1 cellular context compared by ENCODE assay signal in the genomic region with DNA sequence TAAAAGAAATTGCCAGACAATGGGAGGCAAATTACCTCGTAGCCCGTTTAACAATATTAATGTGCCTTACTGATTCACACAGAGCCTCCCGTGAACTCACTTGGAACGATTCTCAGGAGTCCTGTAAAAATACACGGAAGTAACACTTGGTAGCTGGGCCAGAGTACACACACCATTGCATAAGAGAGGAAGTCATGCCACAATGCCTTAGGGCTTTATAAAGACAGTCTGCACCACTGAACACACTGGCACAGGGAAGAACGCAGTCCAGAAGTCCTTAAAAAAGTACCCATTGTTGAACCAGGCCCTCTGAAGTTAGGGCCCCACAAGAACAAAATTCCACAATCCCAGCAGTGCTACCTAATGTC.
TF ChIP-seq lines count a peak whose summit lies in the region.

No MANE protein-coding gene starts in this region.

TF ChIP-seq in HepG2, 621 proteins besides CTCF, POLR2A, EP300 and RAD21 (continued from another document and continues in another):
- TF ChIP-seq ZBTB4 (CRISPR knock-in tag; IDR thresholded peaks at IDR 0.05; ENCODE audit: borderline replicate concordance) (no peak), ZNF883 (CRISPR knock-in tag; IDR thresholded peaks at IDR 0.05; ENCODE audit: not compliant biosample characterization) (no peak), ZNF260 (CRISPR knock-in tag; IDR thresholded peaks at IDR 0.05; ENCODE audit: borderline replicate concordance, low read depth) (no peak), TBX2 (CRISPR knock-in tag; IDR thresholded peaks at IDR 0.05; ENCODE audit: borderline replicate concordance) (peak; percentile 86), ZNF550 (CRISPR knock-in tag; IDR thresholded peaks at IDR 0.05; ENCODE audit: borderline replicate concordance) (no peak), ZNF891 (CRISPR knock-in tag; IDR thresholded peaks at IDR 0.05) (no peak), ZNF136 (CRISPR knock-in tag; IDR thresholded peaks at IDR 0.05; ENCODE audit: low read depth) (no peak), MTF2 (CRISPR knock-in tag; IDR thresholded peaks at IDR 0.05; ENCODE audit: borderline replicate concordance) (no peak), POLR2AphosphoS2 (IDR thresholded peaks at IDR 0.05; ENCODE audit: low read depth, low read length) (no peak), U2AF2 (IDR thresholded peaks at IDR 0.05; ENCODE audit: low read depth, low read length) (no peak), ZBTB21 (CRISPR knock-in tag; IDR thresholded peaks at IDR 0.05) (0 out of 2 replicates have a peak, but pooled peaks have one; percentile 31), THRA (CRISPR knock-in tag; IDR thresholded peaks at IDR 0.05; ENCODE audit: borderline replicate concordance) (peak; percentile 77), KMT2B (CRISPR knock-in tag; IDR thresholded peaks at IDR 0.05) (0 out of 2 replicates have a peak, but pooled peaks have one; percentile 46), MNT (IDR thresholded peaks at IDR 0.05) (no peak), SP4 (CRISPR knock-in tag; IDR thresholded peaks at IDR 0.05) (0 out of 2 replicates have a peak, but pooled peaks have one; percentile 34), ZMAT5 (CRISPR knock-in tag; IDR thresholded peaks at IDR 0.05; ENCODE audit: borderline replicate concordance, low read depth) (no peak), PCBP2 (optimal IDR thresholded peaks at IDR 0.05; ENCODE audit: low read depth, low read length, poor library complexity, severe bottlenecking) (no peak), ZNF572 (CRISPR knock-in tag; IDR thresholded peaks at IDR 0.05) (no peak), ZGPAT (CRISPR knock-in tag; IDR thresholded peaks at IDR 0.05) (peak; percentile 42; the same call in 1 of the 2 replicates)
- TF ChIP-seq, protein P1, sequence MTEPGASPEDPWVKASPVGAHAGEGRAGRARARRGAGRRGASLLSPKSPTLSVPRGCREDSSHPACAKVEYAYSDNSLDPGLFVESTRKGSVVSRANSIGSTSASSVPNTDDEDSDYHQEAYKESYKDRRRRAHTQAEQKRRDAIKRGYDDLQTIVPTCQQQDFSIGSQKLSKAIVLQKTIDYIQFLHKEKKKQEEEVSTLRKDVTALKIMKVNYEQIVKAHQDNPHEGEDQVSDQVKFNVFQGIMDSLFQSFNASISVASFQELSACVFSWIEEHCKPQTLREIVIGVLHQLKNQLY (CRISPR knock-in tag; IDR thresholded peaks at IDR 0.05) = peak; percentile 53; the same call in 1 of the 2 replicates
- TF ChIP-seq, protein P2, sequence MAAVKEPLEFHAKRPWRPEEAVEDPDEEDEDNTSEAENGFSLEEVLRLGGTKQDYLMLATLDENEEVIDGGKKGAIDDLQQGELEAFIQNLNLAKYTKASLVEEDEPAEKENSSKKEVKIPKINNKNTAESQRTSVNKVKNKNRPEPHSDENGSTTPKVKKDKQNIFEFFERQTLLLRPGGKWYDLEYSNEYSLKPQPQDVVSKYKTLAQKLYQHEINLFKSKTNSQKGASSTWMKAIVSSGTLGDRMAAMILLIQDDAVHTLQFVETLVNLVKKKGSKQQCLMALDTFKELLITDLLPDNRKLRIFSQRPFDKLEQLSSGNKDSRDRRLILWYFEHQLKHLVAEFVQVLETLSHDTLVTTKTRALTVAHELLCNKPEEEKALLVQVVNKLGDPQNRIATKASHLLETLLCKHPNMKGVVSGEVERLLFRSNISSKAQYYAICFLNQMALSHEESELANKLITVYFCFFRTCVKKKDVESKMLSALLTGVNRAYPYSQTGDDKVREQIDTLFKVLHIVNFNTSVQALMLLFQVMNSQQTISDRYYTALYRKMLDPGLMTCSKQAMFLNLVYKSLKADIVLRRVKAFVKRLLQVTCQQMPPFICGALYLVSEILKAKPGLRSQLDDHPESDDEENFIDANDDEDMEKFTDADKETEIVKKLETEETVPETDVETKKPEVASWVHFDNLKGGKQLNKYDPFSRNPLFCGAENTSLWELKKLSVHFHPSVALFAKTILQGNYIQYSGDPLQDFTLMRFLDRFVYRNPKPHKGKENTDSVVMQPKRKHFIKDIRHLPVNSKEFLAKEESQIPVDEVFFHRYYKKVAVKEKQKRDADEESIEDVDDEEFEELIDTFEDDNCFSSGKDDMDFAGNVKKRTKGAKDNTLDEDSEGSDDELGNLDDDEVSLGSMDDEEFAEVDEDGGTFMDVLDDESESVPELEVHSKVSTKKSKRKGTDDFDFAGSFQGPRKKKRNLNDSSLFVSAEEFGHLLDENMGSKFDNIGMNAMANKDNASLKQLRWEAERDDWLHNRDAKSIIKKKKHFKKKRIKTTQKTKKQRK (IDR thresholded peaks at IDR 0.05; ENCODE audit: low read length) = no peak
- TF ChIP-seq, protein P3, sequence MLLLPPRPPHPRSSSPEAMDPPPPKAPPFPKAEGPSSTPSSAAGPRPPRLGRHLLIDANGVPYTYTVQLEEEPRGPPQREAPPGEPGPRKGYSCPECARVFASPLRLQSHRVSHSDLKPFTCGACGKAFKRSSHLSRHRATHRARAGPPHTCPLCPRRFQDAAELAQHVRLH (CRISPR knock-in tag; IDR thresholded peaks at IDR 0.05; ENCODE audit: borderline replicate concordance, low read depth) = 0 out of 2 replicates have a peak, but pooled peaks have one; percentile 44
- TF ChIP-seq, protein P4, sequence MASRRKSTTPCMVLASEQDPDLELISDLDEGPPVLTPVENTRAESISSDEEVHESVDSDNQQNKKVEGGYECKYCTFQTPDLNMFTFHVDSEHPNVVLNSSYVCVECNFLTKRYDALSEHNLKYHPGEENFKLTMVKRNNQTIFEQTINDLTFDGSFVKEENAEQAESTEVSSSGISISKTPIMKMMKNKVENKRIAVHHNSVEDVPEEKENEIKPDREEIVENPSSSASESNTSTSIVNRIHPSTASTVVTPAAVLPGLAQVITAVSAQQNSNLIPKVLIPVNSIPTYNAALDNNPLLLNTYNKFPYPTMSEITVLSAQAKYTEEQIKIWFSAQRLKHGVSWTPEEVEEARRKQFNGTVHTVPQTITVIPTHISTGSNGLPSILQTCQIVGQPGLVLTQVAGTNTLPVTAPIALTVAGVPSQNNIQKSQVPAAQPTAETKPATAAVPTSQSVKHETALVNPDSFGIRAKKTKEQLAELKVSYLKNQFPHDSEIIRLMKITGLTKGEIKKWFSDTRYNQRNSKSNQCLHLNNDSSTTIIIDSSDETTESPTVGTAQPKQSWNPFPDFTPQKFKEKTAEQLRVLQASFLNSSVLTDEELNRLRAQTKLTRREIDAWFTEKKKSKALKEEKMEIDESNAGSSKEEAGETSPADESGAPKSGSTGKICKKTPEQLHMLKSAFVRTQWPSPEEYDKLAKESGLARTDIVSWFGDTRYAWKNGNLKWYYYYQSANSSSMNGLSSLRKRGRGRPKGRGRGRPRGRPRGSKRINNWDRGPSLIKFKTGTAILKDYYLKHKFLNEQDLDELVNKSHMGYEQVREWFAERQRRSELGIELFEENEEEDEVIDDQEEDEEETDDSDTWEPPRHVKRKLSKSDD (CRISPR knock-in tag; IDR thresholded peaks at IDR 0.05; ENCODE audit: low read depth) = no peak
- TF ChIP-seq, protein P5, sequence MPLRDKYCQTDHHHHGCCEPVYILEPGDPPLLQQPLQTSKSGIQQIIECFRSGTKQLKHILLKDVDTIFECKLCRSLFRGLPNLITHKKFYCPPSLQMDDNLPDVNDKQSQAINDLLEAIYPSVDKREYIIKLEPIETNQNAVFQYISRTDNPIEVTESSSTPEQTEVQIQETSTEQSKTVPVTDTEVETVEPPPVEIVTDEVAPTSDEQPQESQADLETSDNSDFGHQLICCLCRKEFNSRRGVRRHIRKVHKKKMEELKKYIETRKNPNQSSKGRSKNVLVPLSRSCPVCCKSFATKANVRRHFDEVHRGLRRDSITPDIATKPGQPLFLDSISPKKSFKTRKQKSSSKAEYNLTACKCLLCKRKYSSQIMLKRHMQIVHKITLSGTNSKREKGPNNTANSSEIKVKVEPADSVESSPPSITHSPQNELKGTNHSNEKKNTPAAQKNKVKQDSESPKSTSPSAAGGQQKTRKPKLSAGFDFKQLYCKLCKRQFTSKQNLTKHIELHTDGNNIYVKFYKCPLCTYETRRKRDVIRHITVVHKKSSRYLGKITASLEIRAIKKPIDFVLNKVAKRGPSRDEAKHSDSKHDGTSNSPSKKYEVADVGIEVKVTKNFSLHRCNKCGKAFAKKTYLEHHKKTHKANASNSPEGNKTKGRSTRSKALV (CRISPR knock-in tag; IDR thresholded peaks at IDR 0.05) = no peak
- TF ChIP-seq, protein P6, sequence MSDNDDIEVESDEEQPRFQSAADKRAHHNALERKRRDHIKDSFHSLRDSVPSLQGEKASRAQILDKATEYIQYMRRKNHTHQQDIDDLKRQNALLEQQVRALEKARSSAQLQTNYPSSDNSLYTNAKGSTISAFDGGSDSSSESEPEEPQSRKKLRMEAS (IDR thresholded peaks at IDR 0.05) = peak; percentile 58
- TF ChIP-seq, protein P7, sequence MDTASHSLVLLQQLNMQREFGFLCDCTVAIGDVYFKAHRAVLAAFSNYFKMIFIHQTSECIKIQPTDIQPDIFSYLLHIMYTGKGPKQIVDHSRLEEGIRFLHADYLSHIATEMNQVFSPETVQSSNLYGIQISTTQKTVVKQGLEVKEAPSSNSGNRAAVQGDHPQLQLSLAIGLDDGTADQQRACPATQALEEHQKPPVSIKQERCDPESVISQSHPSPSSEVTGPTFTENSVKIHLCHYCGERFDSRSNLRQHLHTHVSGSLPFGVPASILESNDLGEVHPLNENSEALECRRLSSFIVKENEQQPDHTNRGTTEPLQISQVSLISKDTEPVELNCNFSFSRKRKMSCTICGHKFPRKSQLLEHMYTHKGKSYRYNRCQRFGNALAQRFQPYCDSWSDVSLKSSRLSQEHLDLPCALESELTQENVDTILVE (CRISPR knock-in tag; IDR thresholded peaks at IDR 0.05) = peak; percentile 69; the same call in 1 of the 2 replicates
